24 cellular contexts compared by ENCODE assay signal in the genomic region with DNA sequence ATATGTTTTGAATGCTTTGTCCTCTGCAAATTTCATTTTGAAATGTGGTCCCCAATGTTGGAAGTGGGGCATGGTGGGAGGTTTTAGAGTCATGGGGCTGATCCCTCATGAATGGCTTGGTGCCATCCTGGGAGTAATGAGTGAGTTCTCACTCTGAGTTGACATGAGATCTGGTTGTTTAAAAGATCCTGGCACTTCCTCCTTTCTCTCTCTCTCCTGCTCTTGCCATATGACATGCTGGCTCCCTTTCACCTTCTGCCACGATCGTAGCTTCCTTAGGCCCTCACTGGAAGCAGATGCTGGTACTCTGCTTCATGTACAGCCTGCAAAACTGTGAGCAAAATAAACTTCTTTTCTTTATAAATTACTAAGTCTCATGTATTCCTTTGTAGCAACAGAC.
A peak's percentile ranks its signal among the peaks of the same experiment; 100 is the strongest.
DNase-seq lines count a peak whose midpoint lies in the region; ATAC-seq, FAIRE-seq and TF ChIP-seq lines count a peak whose summit lies in the region.
"Had no signal": no experiment of that assay in that cellular context is flagged by ENCODE, and none has a peak within 500 bp of the region (broad histone marks: within the 10 kb centered on the region; RNA-seq: fewer than 3 reads in every experiment).

No MANE protein-coding gene starts in this region.

- no peak overlapping the region for H3K9ac ChIP-seq in K562 (ENCODE audit: insufficient read depth in 1 of 2, low read depth in 2 of 2, low read length in 2 of 2)

- no peaks in the 10 kb centered on the region for H3K36me3 ChIP-seq in K562 (ENCODE audit: control insufficient read depth, insufficient read depth, low read length)

- in situ Hi-C loops in K562 (cut with MboI): no loop called here

- 0% methylated on average over 2 of the region's 2 CpGs for WGBS in K562 (ENCODE audit: insufficient coverage, low coverage, missing lambda C conversion rate)

- BruUV-seq in K562 (replicated peaks; lab: Mats Ljungman, UMichigan): no TSS peak

- intact Hi-C loops in K562 (cut with micrococcal nuclease): no loop called here

- CTCF ChIA-PET in K562 (lab: Yijun Ruan, JAX; ENCODE audit: low intra/inter-chr PET ratio): no interaction called here

- no peak overlapping the region for H3K4me2 ChIP-seq in K562 (ENCODE audit: insufficient read depth, low read length)
- H3K4me2 ChIP-seq: A549 had no signal

- no peaks in the 10 kb centered on the region for H4K20me1 ChIP-seq in K562 (replicated peaks; ENCODE audit: control insufficient read depth, insufficient read depth, low read length)

- H3K9me3 ChIP-seq in K562 (replicated peaks; ENCODE audit: control insufficient read depth, insufficient read depth, low read depth, low read length): no peaks in the 10 kb centered on the region
- H3K9me3 ChIP-seq: A549, testis had no signal

- no peak for ATAC-seq in K562
- ATAC-seq in HG03565 (IDR thresholded peaks at IDR 0.05; ENCODE audit: unreplicated experiment): no peak
- ATAC-seq: A549; activated naive CD4-positive, alpha-beta T cell treated with anti-CD3 and anti-CD28 coated beads, Interleukin-2, amount 50 U/mL, for 72 hours; activated T-cell treated with anti-CD3 and anti-CD28 coated beads, Interleukin-2, amount 50 U/mL, for 72 hours; foreskin keratinocyte; natural killer cell treated with Interleukin-12 subunit alpha and Interleukin-12 subunit beta and Interleukin-15 and Interleukin-18, amount 100 ng/mL, for 72 hours; stimulated activated naive B cell treated with anti-CD40 and anti-IgM and Interleukin-4, amounts not matched to agents 10 μg/mL and 1 μg/mL and 100 μg/mL, for 72 hours had no signal

- TF ChIP-seq POLR2A in K562 (conservative IDR thresholded peaks at IDR 0.05): no peak

- TF ChIP-seq RAD21 in K562 (CRISPR knock-in tag; conservative IDR thresholded peaks at IDR 0.05 in 1 of 2, IDR thresholded peaks at IDR 0.05 in 1 of 2): no peak

- FAIRE-seq in K562 (lab: Jason Lieb, UNC): no peak
- FAIRE-seq: A549, astrocyte had no signal

- no peaks in the 10 kb centered on the region for H3K4me1 ChIP-seq in K562 (replicated peaks in 1 of 2; ENCODE audit: control insufficient read depth in 2 of 2, insufficient read depth in 2 of 2, low read length in 2 of 2)
- H3K4me1 ChIP-seq: A549, foreskin keratinocyte, testis had no signal

- no peak for TF ChIP-seq EP300 in K562 (IDR thresholded peaks at IDR 0.05; ENCODE audit: low read length)

- H2AFZ ChIP-seq in K562 (ENCODE audit: low read depth, low read length): peak overlapping the region; percentile 49

- no peaks in the 10 kb centered on the region for H3K79me2 ChIP-seq in K562 (ENCODE audit: control insufficient read depth, insufficient read depth, low read length)

- POLR2A ChIA-PET in K562 (lab: Yijun Ruan, JAX): interaction anchor here (0.9 to 1.3 kb wide), 2 partner anchors 13 to 15 kb away, joined by 3 to 4 read pairs; no protein-coding TSS in a partner anchor

- TF ChIP-seq CTCF in AG10803 (conservative IDR thresholded peaks at IDR 0.05; ENCODE audit: low read length): no peak
- no peak for TF ChIP-seq CTCF in K562 (IDR thresholded peaks at IDR 0.05 in 2 of 3, conservative IDR thresholded peaks at IDR 0.05 in 1 of 3; ENCODE audit: insufficient read depth in 2 of 3, low read depth in 1 of 3, low read length in 3 of 3)
- TF ChIP-seq CTCF in GM10266 (IDR thresholded peaks at IDR 0.05; ENCODE audit: control insufficient read depth, insufficient read depth, low read depth, missing control alignments): no peak

- DNase-seq in AG10803 (ENCODE audit: low read depth) (peak; percentile 44), Kasumi-1 (lab: John Stamatoyannopoulos, UW) (peak; percentile 15 to 26), K562 (ENCODE audit: extremely low read depth in 1 of 4, low spot score in 3 of 4) (no peak), kidney tubule cell (ENCODE audit: low spot score) (peak; percentile 5), germinal center (ENCODE audit: low spot score) (no peak), NCI-H1105 (lab: John Stamatoyannopoulos, UW) (no peak), GM10266 (ENCODE audit: extremely low spot score) (no peak)
- DNase-seq: activated T-cell treated with anti-CD3 and anti-CD28 coated beads, Interleukin-2, amount 50 U/mL, for 72 hours; C1 segment of cervical spinal cord; effector CD8-positive, alpha-beta T cell; kidney glomerular epithelial cell; NCI-H1092; NCI-H2029 treated with DMSO at 0.1 percent for 48 hours; NCI-H446 treated with DMSO at 0.1 percent for 48 hours; stimulated activated naive B cell treated with anti-CD40 and anti-IgM and Interleukin-4, amounts not matched to agents 10 μg/mL and 1 μg/mL and 100 μg/mL, for 72 hours; T-helper 9 cell; testis had no signal

- H3K4me3 ChIP-seq in AG10803 (ENCODE audit: low read length) (no peak overlapping the region), K562 (no peak overlapping the region)
- H3K4me3 ChIP-seq: A549, SK-N-MC, testis had no signal

- H3K27me3 ChIP-seq in K562 (ENCODE audit: control insufficient read depth in 2 of 2, insufficient read depth in 2 of 2, low read length in 2 of 2): no peaks in the 10 kb centered on the region
- H3K27me3 ChIP-seq: foreskin keratinocyte, testis had no signal

- H3K27ac ChIP-seq in K562 (ENCODE audit: extremely low read depth, low read depth, low read length): no peak overlapping the region
- H3K27ac ChIP-seq: A549, foreskin keratinocyte, SK-N-MC, testis had no signal

- no peaks in the 10 kb centered on the region for H3K9me1 ChIP-seq in K562 (ENCODE audit: control insufficient read depth, insufficient read depth, low read length)

TF ChIP-seq in K562, 482 proteins besides CTCF, POLR2A, EP300 and RAD21:
- TF ChIP-seq SPI1 (IDR thresholded peaks at IDR 0.05; ENCODE audit: borderline replicate concordance, low read depth, low read length) (peak; percentile 57; the same call in 1 of the 2 replicates), SETDB1 (IDR thresholded peaks at IDR 0.05; ENCODE audit: low read length) (no peak), BRD4 (IDR thresholded peaks at IDR 0.05) (no peak)

Comparison
In these comparisons a context has a peak if more than half of its experiments do, and no peak if none do; other contexts are left out.
1. DNase-seq: peak in AG10803 (single experiment), Kasumi-1 (2 of 2) and kidney tubule cell (single experiment); none in K562 (0 of 4), germinal center (single experiment), NCI-H1105 (single experiment) and GM10266 (single experiment).